In genomic region chr10:22651276-22651980, GRCh38 we compare ENCODE assay signal across 11 cellular contexts.
DNase-seq lines count a peak whose midpoint lies in the region; ATAC-seq and TF ChIP-seq lines count a peak whose summit lies in the region.
"Had no signal": no experiment of that assay in that cellular context is flagged by ENCODE, and none has a peak within 500 bp of the region (broad histone marks: within the 10 kb centered on the region; RNA-seq: fewer than 3 reads in every experiment).

No MANE protein-coding gene starts in this region.

- peak overlapping the region; percentile 29 for H4K91ac ChIP-seq in mesenchymal stem cell (ENCODE audit: low read length)

- H2BK120ac ChIP-seq in mesenchymal stem cell (ENCODE audit: low read depth, low read length): no peak overlapping the region

- H3K9me3 ChIP-seq in BLaER1 treated with 17β-estradiol and CSF1 and Interleukin-3, amounts not matched to agents 10 nM and 100 nM (replicated peaks in 1 of 11): no peaks in the 10 kb centered on the region
- no peaks in the 10 kb centered on the region for H3K9me3 ChIP-seq in mesenchymal stem cell (ENCODE audit: control insufficient read depth, low read length)

- CTCF ChIA-PET in activated CD4-positive, alpha-beta T cell treated with anti-CD3 and anti-CD28 coated beads, Interleukin-2, amount 10 ng/mL, durations not matched to agents 7 days and 5 days (lab: Charles Lee): interaction anchor here (0.7 to 1.6 kb wide), 3 partner anchors 8 to 19 kb away, joined by 3 to 7 read pairs (median 3); no protein-coding TSS in a partner anchor

- no peak overlapping the region for H3K14ac ChIP-seq in mesenchymal stem cell (ENCODE audit: low read length in 2 of 2)

- H3K27ac Mint-ChIP-seq in activated CD4-positive, alpha-beta T cell treated with anti-CD3 and anti-CD28 coated beads, Interleukin-2, amount 10 ng/mL, durations not matched to agents 7 days and 5 days: peak overlapping the region; percentile 88

- no peak overlapping the region for H2BK5ac ChIP-seq in mesenchymal stem cell (ENCODE audit: low read depth, low read length, poor library complexity, severe bottlenecking)

- peak overlapping the region in 1 of 2 experiments; percentile 24 for H2BK12ac ChIP-seq in mesenchymal stem cell (ENCODE audit: low read length in 2 of 2)

- no peak overlapping the region for H3K27ac ChIP-seq in BLaER1 treated with 17β-estradiol and CSF1 and Interleukin-3, amounts not matched to agents 10 nM and 100 nM
- no peak overlapping the region for H3K27ac ChIP-seq in mesenchymal stem cell (ENCODE audit: low read length, poor library complexity, severe bottlenecking)

- ATAC-seq in GM19452 (IDR thresholded peaks at IDR 0.05; ENCODE audit: unreplicated experiment) (peak; percentile 45), GM18505 (IDR thresholded peaks at IDR 0.05; ENCODE audit: unreplicated experiment) (no peak)
- ATAC-seq: left lobe of liver had no signal

- TF ChIP-seq POLR2A in GM18505 (IDR thresholded peaks at IDR 0.05; ENCODE audit: borderline replicate concordance, extremely low read depth, insufficient read depth, insufficient read length): no peak

- H3K79me1 ChIP-seq in mesenchymal stem cell (replicated peaks; ENCODE audit: low read length, poor library complexity, severe bottlenecking): peaks cover 26% of the 10 kb centered on the region

- H3K36me3 Mint-ChIP-seq in activated CD4-positive, alpha-beta T cell treated with anti-CD3 and anti-CD28 coated beads, Interleukin-2, amount 10 ng/mL, durations not matched to agents 7 days and 5 days (ENCODE audit: low read depth): peaks cover 60% of the 10 kb centered on the region

- H3K4ac ChIP-seq in mesenchymal stem cell (ENCODE audit: low read depth in 1 of 2, low read length in 2 of 2): peak overlapping the region in 1 of 2 experiments; percentile 24

- no peaks in the 10 kb centered on the region for H3K9me3 Mint-ChIP-seq in activated CD4-positive, alpha-beta T cell treated with anti-CD3 and anti-CD28 coated beads, Interleukin-2, amount 10 ng/mL, durations not matched to agents 7 days and 5 days

- H3K27me3 Mint-ChIP-seq in activated CD4-positive, alpha-beta T cell treated with anti-CD3 and anti-CD28 coated beads, Interleukin-2, amount 10 ng/mL, durations not matched to agents 7 days and 5 days: no peaks in the 10 kb centered on the region

- no peak overlapping the region for H3K23ac ChIP-seq in mesenchymal stem cell (ENCODE audit: low read length in 2 of 2)

- peaks cover 100% of the 10 kb centered on the region for H3K4me1 Mint-ChIP-seq in activated CD4-positive, alpha-beta T cell treated with anti-CD3 and anti-CD28 coated beads, Interleukin-2, amount 10 ng/mL, durations not matched to agents 7 days and 5 days

- H3K27me3 ChIP-seq in BLaER1 treated with 17β-estradiol and CSF1 and Interleukin-3, amounts not matched to agents 10 nM and 100 nM: no peaks in the 10 kb centered on the region
- no peaks in the 10 kb centered on the region for H3K27me3 ChIP-seq in mesenchymal stem cell (ENCODE audit: control insufficient read depth in 1 of 2, insufficient read depth in 1 of 2, low read length in 2 of 2)

- no peak overlapping the region for H2BK15ac ChIP-seq in mesenchymal stem cell (ENCODE audit: low read depth, poor library complexity, severe bottlenecking)

- peak overlapping the region; percentile 75 for H2AK5ac ChIP-seq in mesenchymal stem cell (ENCODE audit: low read length, severe bottlenecking)

- no peak for DNase-seq in activated CD4-positive, alpha-beta T cell treated with anti-CD3 and anti-CD28 coated beads, Interleukin-2, amount 10 ng/mL, durations not matched to agents 7 days and 5 days
- DNase-seq in mesenchymal stem cell: no peak
- DNase-seq in NCI-H1105 (lab: John Stamatoyannopoulos, UW): no peak
- DNase-seq in iPS-NIHi11 (ENCODE audit: low spot score): no peak
- no peak for DNase-seq in NCI-H146 treated with DMSO at 0.1 percent for 48 hours (lab: John Stamatoyannopoulos, UW; ENCODE audit: unreplicated experiment)
- DNase-seq: H7, NCI-H446 had no signal

- peak overlapping the region in 1 of 2 experiments; percentile 6 for H3K18ac ChIP-seq in mesenchymal stem cell (ENCODE audit: low read depth in 1 of 2, low read length in 2 of 2)

- H3K4me3 Mint-ChIP-seq in activated CD4-positive, alpha-beta T cell treated with anti-CD3 and anti-CD28 coated beads, Interleukin-2, amount 10 ng/mL, durations not matched to agents 7 days and 5 days: peak overlapping the region; percentile 26

- H3K4me2 ChIP-seq in BLaER1 treated with 17β-estradiol and CSF1 and Interleukin-3, amounts not matched to agents 10 nM and 100 nM: peak overlapping the region in 9 of 11 experiments; percentile 18 to 85 (median 38); a peak in 15 of 22 replicates
- H3K4me2 ChIP-seq in mesenchymal stem cell (ENCODE audit: low read length, poor library complexity, severe bottlenecking): no peak overlapping the region

- no peak overlapping the region for H4K8ac ChIP-seq in mesenchymal stem cell (ENCODE audit: low read length)

- peak overlapping the region in 1 of 11 experiments; percentile 41; a peak in 1 of 22 replicates for H3K9ac ChIP-seq in BLaER1 treated with 17β-estradiol and CSF1 and Interleukin-3, amounts not matched to agents 10 nM and 100 nM
- no peak overlapping the region for H3K9ac ChIP-seq in mesenchymal stem cell (ENCODE audit: low read length)

- H3K4me3 ChIP-seq in BLaER1 treated with 17β-estradiol and CSF1 and Interleukin-3, amounts not matched to agents 10 nM and 100 nM: no peak overlapping the region
- no peak overlapping the region for H3K4me3 ChIP-seq in mesenchymal stem cell (ENCODE audit: insufficient read depth in 1 of 2, low read depth in 1 of 2, low read length in 2 of 2)

- 97% methylated on average over 9 of the region's 12 CpGs for WGBS in mesenchymal stem cell

- peaks cover 34 to 100% (median 70%) of the 10 kb centered on the region in 11 experiments for H4K20me1 ChIP-seq in BLaER1 treated with 17β-estradiol and CSF1 and Interleukin-3, amounts not matched to agents 10 nM and 100 nM

- peaks cover 0 to 20% (median 0%) of the 10 kb centered on the region in 11 experiments; a peak in 6 of 22 replicates for H3K36me3 ChIP-seq in BLaER1 treated with 17β-estradiol and CSF1 and Interleukin-3, amounts not matched to agents 10 nM and 100 nM
- peaks cover 0 to 7% of the 10 kb centered on the region in 2 experiments for H3K36me3 ChIP-seq in mesenchymal stem cell (ENCODE audit: control insufficient read depth in 1 of 2, insufficient read depth in 2 of 2, low read depth in 1 of 2, low read length in 2 of 2)

- POLR2A ChIA-PET in activated CD4-positive, alpha-beta T cell treated with anti-CD3 and anti-CD28 coated beads, Interleukin-2, amount 10 ng/mL, durations not matched to agents 7 days and 5 days (lab: Charles Lee): no interaction called here

- no peak overlapping the region for H2AFZ ChIP-seq in mesenchymal stem cell (ENCODE audit: low read depth, low read length)

- peaks cover 65 to 100% (median 69%) of the 10 kb centered on the region in 10 experiments for H3K4me1 ChIP-seq in BLaER1 treated with 17β-estradiol and CSF1 and Interleukin-3, amounts not matched to agents 10 nM and 100 nM
- H3K4me1 ChIP-seq in mesenchymal stem cell (ENCODE audit: control insufficient read depth, insufficient read depth, low read depth, low read length): peaks cover 29% of the 10 kb centered on the region
